8 cellular contexts compared by ENCODE assay signal in genomic region chr10:13158401-13158800, GRCh38. TPM values are rescaled to one million over a fixed set of nuclear protein-coding genes. Genes with fewer than 3 reads are reported as not detected.
DNase-seq lines count a peak whose midpoint lies in the region; ATAC-seq and TF ChIP-seq lines count a peak whose summit lies in the region.

No MANE protein-coding gene starts in this region.

- H3K9me3 ChIP-seq in Panc1 (ENCODE audit: control insufficient read depth, insufficient read depth, low read depth, low read length) (no peaks in the 10 kb centered on the region), smooth muscle cell (replicated peaks; ENCODE audit: low read depth) (no peaks in the 10 kb centered on the region)

- H3K4me3 ChIP-seq in Panc1 (ENCODE audit: low read depth in 2 of 2, low read length in 2 of 2) (peak overlapping the region; percentile 45 to 59), coronary artery (peak overlapping the region; percentile 50), rectal smooth muscle tissue (ENCODE audit: low read length) (peak overlapping the region; percentile 42), smooth muscle cell (no peak overlapping the region)

- no peaks in the 10 kb centered on the region for H3K27me3 ChIP-seq in Panc1 (ENCODE audit: control insufficient read depth, insufficient read depth, low read length)
- H3K27me3 ChIP-seq in rectal smooth muscle tissue (ENCODE audit: control insufficient read depth, insufficient read depth, low read length): no peaks in the 10 kb centered on the region
- no peaks in the 10 kb centered on the region for H3K27me3 ChIP-seq in smooth muscle cell (ENCODE audit: low read depth)

- CTCF ChIA-PET in Panc1 (lab: Charles Lee): no interaction called here

- TF ChIP-seq CTCF in Panc1 (IDR thresholded peaks at IDR 0.05) (no peak), coronary artery (IDR thresholded peaks at IDR 0.05) (no peak), smooth muscle cell (IDR thresholded peaks at IDR 0.05; ENCODE audit: borderline replicate concordance, insufficient read depth, poor library complexity, severe bottlenecking) (no peak)

- in situ Hi-C loops in Panc1 (cut with HindIII; ENCODE audit: low pct_unique_long_range_greater_than_20kb, low sequenced_read_pairs): no loop called here

- H3F3A ChIP-seq in smooth muscle cell (ENCODE audit: low read depth): no peaks in the 10 kb centered on the region

- H3K9ac ChIP-seq in rectal smooth muscle tissue (ENCODE audit: low read length): no peak overlapping the region
- no peak overlapping the region for H3K9ac ChIP-seq in smooth muscle cell (ENCODE audit: low read depth)

- H3K36me3 ChIP-seq in Panc1 (ENCODE audit: control insufficient read depth, insufficient read depth, low read length) (no peaks in the 10 kb centered on the region; the same call in 1 of the 2 replicates), rectal smooth muscle tissue (ENCODE audit: control insufficient read depth, insufficient read depth, low read length) (no peaks in the 10 kb centered on the region), smooth muscle cell (ENCODE audit: low read depth) (no peaks in the 10 kb centered on the region)

- H3K27ac ChIP-seq in Panc1 (ENCODE audit: low read length) (peak overlapping the region; percentile 57), coronary artery (no peak overlapping the region), rectal smooth muscle tissue (ENCODE audit: low read depth, low read length) (no peak overlapping the region), smooth muscle cell (ENCODE audit: low read depth) (no peak overlapping the region)

- H3K79me2 ChIP-seq in smooth muscle cell (ENCODE audit: low read depth): peaks cover 8% of the 10 kb centered on the region

- intact Hi-C loops in Panc1 (cut with micrococcal nuclease; ENCODE audit: unreplicated experiment): no loop called here

- ATAC-seq in Panc1 (peak; percentile 14; the same call in 1 of the 2 replicates), GM21619 (IDR thresholded peaks at IDR 0.05; ENCODE audit: unreplicated experiment) (no peak)

- no peak overlapping the region for H3K4me2 ChIP-seq in smooth muscle cell

- 92% methylated on average over 24 of the region's 32 CpGs for WGBS in smooth muscle cell (ENCODE audit: low lambda C conversion rate)

- H2AFZ ChIP-seq in smooth muscle cell (ENCODE audit: low read depth): no peak overlapping the region

- BruUV-seq in Panc1 (replicated peaks; lab: Mats Ljungman, UMichigan): no TSS peak

- POLR2A ChIA-PET in Panc1 (lab: Charles Lee): interaction anchor here (0.6 kb wide), 1 partner anchor 15 kb away, joined by 10 read pairs; no protein-coding TSS in a partner anchor

- no peaks in the 10 kb centered on the region for H4K20me1 ChIP-seq in smooth muscle cell (ENCODE audit: low read depth)

- peaks cover 9% of the 10 kb centered on the region; the same call in 1 of the 2 replicates for H3K4me1 ChIP-seq in Panc1 (ENCODE audit: control insufficient read depth, insufficient read depth, low read length)
- H3K4me1 ChIP-seq in rectal smooth muscle tissue (ENCODE audit: control insufficient read depth, insufficient read depth, low read length): peaks cover 6% of the 10 kb centered on the region
- peaks cover 10% of the 10 kb centered on the region for H3K4me1 ChIP-seq in smooth muscle cell (ENCODE audit: low read depth)

- peak; percentile 8 for DNase-seq in EH (ENCODE audit: low read depth)
- DNase-seq in Panc1 (ENCODE audit: low read depth, low spot score): no peak
- no peak for DNase-seq in coronary artery (ENCODE audit: low spot score)
- DNase-seq in smooth muscle cell (lab: John Stamatoyannopoulos, UW; ENCODE audit: unreplicated experiment): no peak
- DNase-seq in SIG-M5 treated with dmso at 0.1 percent for 504 hours (lab: John Stamatoyannopoulos, UW; ENCODE audit: unreplicated experiment): no peak
- no peak for DNase-seq in NCI-H2107 treated with DMSO at 0.1 percent for 48 hours (lab: John Stamatoyannopoulos, UW; ENCODE audit: unreplicated experiment)

RNA-seq across cellular contexts. Expression of gene MCM10, which starts 3.0 kb away (rescaled TPM):
- total RNA-seq in Panc1 (2021; ENCODE audit: unreplicated experiment) (22.8 TPM), smooth muscle cell (3.5 and 7.0 TPM in 2 replicates)
- 5.2 TPM for polyA plus RNA-seq in Panc1 (2012; ENCODE audit: insufficient read length)
- 5.7 and 6.6 TPM in 2 replicates for polyA plus RNA-seq in smooth muscle cell

RNA-seq across cellular contexts. Expression of gene OPTN, which starts 58.4 kb away (rescaled TPM):
- total RNA-seq in Panc1 (2021; ENCODE audit: unreplicated experiment) (66.8 TPM), smooth muscle cell (43.0 and 43.7 TPM in 2 replicates)
- 101 TPM for polyA plus RNA-seq in Panc1 (2012; ENCODE audit: insufficient read length)
- 83.0 and 107 TPM in 2 replicates for polyA plus RNA-seq in smooth muscle cell
